In genomic region chr1:159011701-159012100, GRCh38 we compare ENCODE assay signal across 10 cellular contexts. TPM values are rescaled to one million over a fixed set of nuclear protein-coding genes. Genes with fewer than 3 reads are reported as not detected.
DNase-seq lines count a peak whose midpoint lies in the region; ATAC-seq and TF ChIP-seq lines count a peak whose summit lies in the region.
"Had no signal": no experiment of that assay in that cellular context is flagged by ENCODE, and none has a peak within 500 bp of the region (broad histone marks: within the 10 kb centered on the region; RNA-seq: fewer than 3 reads in every experiment).

No MANE protein-coding gene starts in this region.

- POLR2A ChIA-PET in activated CD8-positive, alpha-beta T cell treated with anti-CD3 and anti-CD28 coated beads for 36 hours (lab: Charles Lee) = interaction anchor here (0.7 to 3.4 kb wide), 6 partner anchors 9 to 506 kb away, joined by 3 to 28 read pairs (median 4); partner anchors contain the start of gene AIM2

- no peaks in the 10 kb centered on the region for H3K27me3 Mint-ChIP-seq in activated CD8-positive, alpha-beta memory T cell treated with anti-CD3 and anti-CD28 coated beads, Interleukin-2, amount 10 ng/mL, durations not matched to agents 7 days and 5 days
- H3K27me3 Mint-ChIP-seq in activated CD8-positive, alpha-beta T cell treated with anti-CD3 and anti-CD28 coated beads for 36 hours = no peaks in the 10 kb centered on the region

- ATAC-seq in activated CD8-positive, alpha-beta memory T cell treated with anti-CD3 and anti-CD28 coated beads, Interleukin-2, amount 10 ng/mL, durations not matched to agents 7 days and 5 days = no peak
- no peak for ATAC-seq in activated CD8-positive, alpha-beta T cell treated with anti-CD3 and anti-CD28 coated beads for 36 hours
- ATAC-seq in thoracic aorta (ENCODE audit: insufficient number of reproducible peaks, low FRiP score, low read depth) = no peak
- no peak for ATAC-seq in GM21423 (IDR thresholded peaks at IDR 0.05; ENCODE audit: unreplicated experiment)

- intact Hi-C loops in activated CD8-positive, alpha-beta T cell treated with anti-CD3 and anti-CD28 coated beads for 36 hours (cut with micrococcal nuclease) = loop anchor here (5.0 kb wide), 1 partner anchor 66 kb away; the partner anchor contains the start of gene AIM2

- H3K4me3 Mint-ChIP-seq in activated CD8-positive, alpha-beta memory T cell treated with anti-CD3 and anti-CD28 coated beads, Interleukin-2, amount 10 ng/mL, durations not matched to agents 7 days and 5 days = peak overlapping the region; percentile 89
- peak overlapping the region; percentile 84 for H3K4me3 Mint-ChIP-seq in activated CD8-positive, alpha-beta T cell treated with anti-CD3 and anti-CD28 coated beads for 36 hours

- H3K27me3 ChIP-seq in thoracic aorta (replicated peaks; ENCODE audit: insufficient read depth) = no peaks in the 10 kb centered on the region

- H3K36me3 Mint-ChIP-seq in activated CD8-positive, alpha-beta memory T cell treated with anti-CD3 and anti-CD28 coated beads, Interleukin-2, amount 10 ng/mL, durations not matched to agents 7 days and 5 days = peaks cover 75% of the 10 kb centered on the region
- peaks cover 77% of the 10 kb centered on the region for H3K36me3 Mint-ChIP-seq in activated CD8-positive, alpha-beta T cell treated with anti-CD3 and anti-CD28 coated beads for 36 hours (ENCODE audit: low read depth)

- H3K4me1 Mint-ChIP-seq in activated CD8-positive, alpha-beta memory T cell treated with anti-CD3 and anti-CD28 coated beads, Interleukin-2, amount 10 ng/mL, durations not matched to agents 7 days and 5 days = peaks cover 52% of the 10 kb centered on the region
- H3K4me1 Mint-ChIP-seq in activated CD8-positive, alpha-beta T cell treated with anti-CD3 and anti-CD28 coated beads for 36 hours (ENCODE audit: low read depth) = peaks cover 34% of the 10 kb centered on the region

- no peaks in the 10 kb centered on the region for H3K9me3 Mint-ChIP-seq in activated CD8-positive, alpha-beta memory T cell treated with anti-CD3 and anti-CD28 coated beads, Interleukin-2, amount 10 ng/mL, durations not matched to agents 7 days and 5 days (ENCODE audit: low read depth)
- no peaks in the 10 kb centered on the region for H3K9me3 Mint-ChIP-seq in activated CD8-positive, alpha-beta T cell treated with anti-CD3 and anti-CD28 coated beads for 36 hours

- H3K4me3 ChIP-seq in foreskin fibroblast (ENCODE audit: low read depth in 1 of 2, low read length in 2 of 2) (peak overlapping the region; percentile 46 to 89), thoracic aorta (peak overlapping the region; percentile 78)

- no peak for TF ChIP-seq CTCF in activated CD8-positive, alpha-beta T cell treated with anti-CD3 and anti-CD28 coated beads for 36 hours (IDR thresholded peaks at IDR 0.05)
- TF ChIP-seq CTCF in foreskin fibroblast (IDR thresholded peaks at IDR 0.05; ENCODE audit: low read depth, low read length) = no peak
- TF ChIP-seq CTCF in thoracic aorta (IDR thresholded peaks at IDR 0.05) = no peak

- CTCF ChIA-PET in activated CD8-positive, alpha-beta memory T cell treated with anti-CD3 and anti-CD28 coated beads, Interleukin-2, amount 10 ng/mL, durations not matched to agents 7 days and 5 days (lab: Charles Lee) = interaction anchor here (2.3 kb wide), 1 partner anchor 77 kb away, joined by 6 read pairs; no protein-coding TSS in a partner anchor
- CTCF ChIA-PET in activated CD8-positive, alpha-beta T cell treated with anti-CD3 and anti-CD28 coated beads for 36 hours (lab: Charles Lee) = no interaction called here

- H3K4me1 ChIP-seq in thoracic aorta (ENCODE audit: control insufficient read depth in 1 of 2, low read depth in 2 of 2) = peaks cover 10 to 32% of the 10 kb centered on the region in 2 donors

- H3K36me3 ChIP-seq in thoracic aorta = peaks cover 3% of the 10 kb centered on the region

- peak overlapping the region in 1 of 2 donors; percentile 15 for H3K27ac ChIP-seq in thoracic aorta

- H3K27ac Mint-ChIP-seq in activated CD8-positive, alpha-beta memory T cell treated with anti-CD3 and anti-CD28 coated beads, Interleukin-2, amount 10 ng/mL, durations not matched to agents 7 days and 5 days = peak overlapping the region; percentile 96
- H3K27ac Mint-ChIP-seq in activated CD8-positive, alpha-beta T cell treated with anti-CD3 and anti-CD28 coated beads for 36 hours = peak overlapping the region; percentile 97

- no peak for DNase-seq in activated CD8-positive, alpha-beta memory T cell treated with anti-CD3 and anti-CD28 coated beads, Interleukin-2, amount 10 ng/mL, durations not matched to agents 7 days and 5 days
- DNase-seq in activated CD8-positive, alpha-beta memory T cell treated with anti-CD3 and anti-CD28 coated beads for 24 hours = no peak
- DNase-seq in activated CD8-positive, alpha-beta T cell treated with anti-CD3 and anti-CD28 coated beads for 36 hours = no peak
- no peak for DNase-seq in foreskin fibroblast
- no peak for DNase-seq in thoracic aorta (ENCODE audit: low spot score)
- no peak for DNase-seq in NCI-H2227 (lab: John Stamatoyannopoulos, UW; ENCODE audit: unreplicated experiment)
- DNase-seq in GOT3 (lab: John Stamatoyannopoulos, UW) = no peak
- DNase-seq: ACHN, NCI-H345 had no signal

- H3K9me3 ChIP-seq in thoracic aorta = no peaks in the 10 kb centered on the region

RNA-seq across cellular contexts. Expression of gene IFI16, which starts 2.0 kb away (rescaled TPM):
- total RNA-seq in activated CD8-positive, alpha-beta memory T cell treated with anti-CD3 and anti-CD28 coated beads, Interleukin-2, amount 10 ng/mL, durations not matched to agents 7 days and 5 days = 100 to 1,000 TPM; 388 to 393 TPM
- total RNA-seq in activated CD8-positive, alpha-beta T cell treated with anti-CD3 and anti-CD28 coated beads for 36 hours = 100 to 1,000 TPM; 190 to 199 TPM
- 100 to 1,000 TPM in 1 of 2 donors, 10 to 100 TPM in 1; 65.4 to 182 TPM for total RNA-seq in thoracic aorta
